8 cellular contexts compared by ENCODE assay signal in genomic region chr19:12681074-12681987, GRCh38. TPM values are rescaled to one million over a fixed set of nuclear protein-coding genes. Genes with fewer than 3 reads are reported as not detected.
DNase-seq lines count a peak whose midpoint lies in the region; ATAC-seq and TF ChIP-seq lines count a peak whose summit lies in the region.

DHPS (minus strand) TSS chr19:12681880; CDS start chr19:12681766, 114 bp downstream.

- in situ Hi-C loops in astrocyte of the cerebellum (cut with HindIII; ENCODE audit: low sequenced_read_pairs), result no loop called here

- 1% methylated on average over 68 of the region's 68 CpGs for WGBS in hepatocyte (ENCODE audit: low lambda C conversion rate, missing lambda C conversion rate)

- H3K4me1 ChIP-seq in hepatocyte (ENCODE audit: insufficient read depth), result peaks cover 7% of the 10 kb centered on the region

- peak within 1 kb of the TSS; percentile 99 for H3K27ac ChIP-seq in hepatocyte

- H4K20me1 ChIP-seq in hepatocyte (ENCODE audit: insufficient read depth, poor library complexity, severe bottlenecking), result no peaks in the 10 kb centered on the region

- no peaks in the 10 kb centered on the region for H3K27me3 ChIP-seq in hepatocyte

- no peaks in the 10 kb centered on the region for H3K9me2 ChIP-seq in hepatocyte (replicated peaks; ENCODE audit: insufficient read depth)

- peak within 1 kb of the TSS; percentile 83 for H3K4me2 ChIP-seq in hepatocyte

- peaks cover 16% of the 10 kb centered on the region for H3K79me2 ChIP-seq in hepatocyte

- ATAC-seq in GM18502 (IDR thresholded peaks at IDR 0.05; ENCODE audit: poor library complexity, unreplicated experiment) (peak; percentile 75), HG02973 (IDR thresholded peaks at IDR 0.05; ENCODE audit: unreplicated experiment) (peak; percentile 59)

- H3K4me3 ChIP-seq in astrocyte of the cerebellum (ENCODE audit: low read depth, low read length) (peak within 1 kb of the TSS; percentile 77), hepatocyte (peak within 1 kb of the TSS; percentile 84)

- peak within 1 kb of the TSS; percentile 94 for H2AFZ ChIP-seq in hepatocyte

- DNase-seq in NCI-H2029 treated with DMSO at 0.1 percent for 48 hours (lab: John Stamatoyannopoulos, UW), result peak; percentile 92
- peak; percentile 80 for DNase-seq in T-helper 9 cell
- DNase-seq in astrocyte of the cerebellum (ENCODE audit: low read depth), result peak; percentile 97
- DNase-seq in hepatocyte (ENCODE audit: low spot score), result peak; percentile 98
- DNase-seq in renal cortical epithelial cell (ENCODE audit: low read depth), result peak; percentile 97
- DNase-seq in cortex of kidney (lab: John Stamatoyannopoulos, UW), result no peak

- H3K9me3 ChIP-seq in hepatocyte (ENCODE audit: low read depth), result no peaks in the 10 kb centered on the region

- no peaks in the 10 kb centered on the region for H3K36me3 ChIP-seq in hepatocyte (replicated peaks; ENCODE audit: insufficient read depth, low read depth)

- TF ChIP-seq CTCF in astrocyte of the cerebellum (IDR thresholded peaks at IDR 0.05; ENCODE audit: low read depth, low read length, missing control alignments), result no peak
- no peak for TF ChIP-seq CTCF in hepatocyte (IDR thresholded peaks at IDR 0.05; ENCODE audit: poor library complexity)

RNA-seq across cellular contexts. Expression of gene DHPS, which starts in this region (rescaled TPM):
- total RNA-seq in hepatocyte (62.6 and 71.7 TPM in 2 replicates), renal cortical epithelial cell (42.8 and 49.1 TPM in 2 replicates)
- 63.1 and 84.7 TPM in 2 replicates for polyA plus RNA-seq in hepatocyte
